In genomic region chr3:127170794-127171193, GRCh38 we compare ENCODE assay signal across 1 cellular context.
TF ChIP-seq lines count a peak whose summit lies in the region.

No MANE protein-coding gene starts in this region.

TF ChIP-seq in GM23338, 12 proteins besides CTCF, POLR2A, EP300 and RAD21 (continued from another document):
- TF ChIP-seq, protein P1, sequence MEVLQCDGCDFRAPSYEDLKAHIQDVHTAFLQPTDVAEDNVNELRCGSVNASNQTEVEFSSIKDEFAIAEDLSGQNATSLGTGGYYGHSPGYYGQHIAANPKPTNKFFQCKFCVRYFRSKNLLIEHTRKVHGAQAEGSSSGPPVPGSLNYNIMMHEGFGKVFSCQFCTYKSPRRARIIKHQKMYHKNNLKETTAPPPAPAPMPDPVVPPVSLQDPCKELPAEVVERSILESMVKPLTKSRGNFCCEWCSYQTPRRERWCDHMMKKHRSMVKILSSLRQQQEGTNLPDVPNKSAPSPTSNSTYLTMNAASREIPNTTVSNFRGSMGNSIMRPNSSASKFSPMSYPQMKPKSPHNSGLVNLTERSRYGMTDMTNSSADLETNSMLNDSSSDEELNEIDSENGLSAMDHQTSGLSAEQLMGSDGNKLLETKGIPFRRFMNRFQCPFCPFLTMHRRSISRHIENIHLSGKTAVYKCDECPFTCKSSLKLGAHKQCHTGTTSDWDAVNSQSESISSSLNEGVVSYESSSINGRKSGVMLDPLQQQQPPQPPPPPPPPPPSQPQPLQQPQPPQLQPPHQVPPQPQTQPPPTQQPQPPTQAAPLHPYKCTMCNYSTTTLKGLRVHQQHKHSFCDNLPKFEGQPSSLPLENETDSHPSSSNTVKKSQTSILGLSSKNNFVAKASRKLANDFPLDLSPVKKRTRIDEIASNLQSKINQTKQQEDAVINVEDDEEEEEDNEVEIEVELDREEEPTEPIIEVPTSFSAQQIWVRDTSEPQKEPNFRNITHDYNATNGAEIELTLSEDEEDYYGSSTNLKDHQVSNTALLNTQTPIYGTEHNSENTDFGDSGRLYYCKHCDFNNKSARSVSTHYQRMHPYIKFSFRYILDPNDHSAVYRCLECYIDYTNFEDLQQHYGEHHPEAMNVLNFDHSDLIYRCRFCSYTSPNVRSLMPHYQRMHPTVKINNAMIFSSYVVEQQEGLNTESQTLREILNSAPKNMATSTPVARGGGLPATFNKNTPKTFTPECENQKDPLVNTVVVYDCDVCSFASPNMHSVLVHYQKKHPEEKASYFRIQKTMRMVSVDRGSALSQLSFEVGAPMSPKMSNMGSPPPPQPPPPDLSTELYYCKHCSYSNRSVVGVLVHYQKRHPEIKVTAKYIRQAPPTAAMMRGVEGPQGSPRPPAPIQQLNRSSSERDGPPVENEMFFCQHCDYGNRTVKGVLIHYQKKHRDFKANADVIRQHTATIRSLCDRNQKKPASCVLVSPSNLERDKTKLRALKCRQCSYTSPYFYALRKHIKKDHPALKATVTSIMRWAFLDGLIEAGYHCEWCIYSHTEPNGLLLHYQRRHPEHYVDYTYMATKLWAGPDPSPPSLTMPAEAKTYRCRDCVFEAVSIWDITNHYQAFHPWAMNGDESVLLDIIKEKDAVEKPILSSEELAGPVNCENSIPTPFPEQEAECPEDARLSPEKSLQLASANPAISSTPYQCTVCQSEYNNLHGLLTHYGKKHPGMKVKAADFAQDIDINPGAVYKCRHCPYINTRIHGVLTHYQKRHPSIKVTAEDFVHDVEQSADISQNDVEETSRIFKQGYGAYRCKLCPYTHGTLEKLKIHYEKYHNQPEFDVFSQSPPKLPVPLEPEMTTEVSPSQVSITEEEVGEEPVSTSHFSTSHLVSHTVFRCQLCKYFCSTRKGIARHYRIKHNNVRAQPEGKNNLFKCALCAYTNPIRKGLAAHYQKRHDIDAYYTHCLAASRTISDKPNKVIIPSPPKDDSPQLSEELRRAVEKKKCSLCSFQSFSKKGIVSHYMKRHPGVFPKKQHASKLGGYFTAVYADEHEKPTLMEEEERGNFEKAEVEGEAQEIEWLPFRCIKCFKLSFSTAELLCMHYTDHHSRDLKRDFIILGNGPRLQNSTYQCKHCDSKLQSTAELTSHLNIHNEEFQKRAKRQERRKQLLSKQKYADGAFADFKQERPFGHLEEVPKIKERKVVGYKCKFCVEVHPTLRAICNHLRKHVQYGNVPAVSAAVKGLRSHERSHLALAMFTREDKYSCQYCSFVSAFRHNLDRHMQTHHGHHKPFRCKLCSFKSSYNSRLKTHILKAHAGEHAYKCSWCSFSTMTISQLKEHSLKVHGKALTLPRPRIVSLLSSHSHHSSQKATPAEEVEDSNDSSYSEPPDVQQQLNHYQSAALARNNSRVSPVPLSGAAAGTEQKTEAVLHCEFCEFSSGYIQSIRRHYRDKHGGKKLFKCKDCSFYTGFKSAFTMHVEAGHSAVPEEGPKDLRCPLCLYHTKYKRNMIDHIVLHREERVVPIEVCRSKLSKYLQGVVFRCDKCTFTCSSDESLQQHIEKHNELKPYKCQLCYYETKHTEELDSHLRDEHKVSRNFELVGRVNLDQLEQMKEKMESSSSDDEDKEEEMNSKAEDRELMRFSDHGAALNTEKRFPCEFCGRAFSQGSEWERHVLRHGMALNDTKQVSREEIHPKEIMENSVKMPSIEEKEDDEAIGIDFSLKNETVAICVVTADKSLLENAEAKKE (CRISPR knock-in tag; IDR thresholded peaks at IDR 0.05), result no peak
